21 cellular contexts compared by ENCODE assay signal in genomic region chr9:135889564-135890189, GRCh38. TPM values are rescaled to one million over a fixed set of nuclear protein-coding genes. Genes with fewer than 3 reads are reported as not detected.
DNase-seq lines count a peak whose midpoint lies in the region; ATAC-seq, FAIRE-seq and TF ChIP-seq lines count a peak whose summit lies in the region.
"Had no signal": no experiment of that assay in that cellular context is flagged by ENCODE, and none has a peak within 500 bp of the region (broad histone marks: within the 10 kb centered on the region; RNA-seq: fewer than 3 reads in every experiment).

No MANE protein-coding gene starts in this region.

- H3K27me3 Mint-ChIP-seq in T-helper 17 cell (no peaks in the 10 kb centered on the region), glutamatergic neuron (ENCODE audit: unreplicated experiment) (peaks cover 10% of the 10 kb centered on the region), progenitor cell of endocrine pancreas (no peaks in the 10 kb centered on the region)
- H3K27me3 Mint-ChIP-seq: activated CD8-positive, alpha-beta T cell treated with anti-CD3 and anti-CD28 coated beads for 36 hours had no signal

- H3K9me3 Mint-ChIP-seq in glutamatergic neuron (ENCODE audit: unreplicated experiment) (peaks cover 14% of the 10 kb centered on the region), progenitor cell of endocrine pancreas (ENCODE audit: low read depth) (no peaks in the 10 kb centered on the region)
- H3K9me3 Mint-ChIP-seq: activated CD8-positive, alpha-beta T cell treated with anti-CD3 and anti-CD28 coated beads for 36 hours; activated naive CD4-positive, alpha-beta T cell treated with anti-CD3 and anti-CD28 coated beads, Interleukin-2, amount 50 U/mL, for 72 hours had no signal

- H3K36me3 Mint-ChIP-seq in T-helper 17 cell (ENCODE audit: low read depth) = no peaks in the 10 kb centered on the region
- H3K36me3 Mint-ChIP-seq in glutamatergic neuron (ENCODE audit: unreplicated experiment) = no peaks in the 10 kb centered on the region
- no peaks in the 10 kb centered on the region for H3K36me3 Mint-ChIP-seq in progenitor cell of endocrine pancreas (ENCODE audit: insufficient read depth)

- H3K9me3 ChIP-seq in T-helper 17 cell (ENCODE audit: control insufficient read depth, low read length, poor library complexity, severe bottlenecking) (no peaks in the 10 kb centered on the region), kidney (ENCODE audit: control insufficient read depth in 1 of 2, low read length in 2 of 2) (no peaks in the 10 kb centered on the region)
- H3K9me3 ChIP-seq: gastrocnemius medialis, left ventricle myocardium inferior, psoas muscle had no signal

- TF ChIP-seq CTCF in glutamatergic neuron (IDR thresholded peaks at IDR 0.05; ENCODE audit: partially characterized antibody, unreplicated experiment) (no peak), progenitor cell of endocrine pancreas (IDR thresholded peaks at IDR 0.05; ENCODE audit: unreplicated experiment) (no peak), kidney (IDR thresholded peaks at IDR 0.05; ENCODE audit: borderline replicate concordance, extremely low read depth, insufficient read depth) (no peak)

- H3K27ac Mint-ChIP-seq in T-helper 17 cell = peak overlapping the region; percentile 34
- peak overlapping the region; percentile 59 for H3K27ac Mint-ChIP-seq in glutamatergic neuron (ENCODE audit: unreplicated experiment)
- H3K27ac Mint-ChIP-seq in progenitor cell of endocrine pancreas = peak overlapping the region; percentile 84
- H3K27ac Mint-ChIP-seq: activated CD8-positive, alpha-beta T cell treated with anti-CD3 and anti-CD28 coated beads for 36 hours had no signal

- no peak for FAIRE-seq in kidney (lab: Jason Lieb, UNC)
- FAIRE-seq: GM12891 had no signal

- DNase-seq in H7 = peak; percentile 68
- no peak for DNase-seq in T-helper 17 cell
- DNase-seq in glutamatergic neuron = no peak
- no peak for DNase-seq in progenitor cell of endocrine pancreas (ENCODE audit: low spot score, unreplicated experiment)
- no peak for DNase-seq in kidney
- DNase-seq in stimulated activated CD4-positive, alpha-beta T cell treated with anti-CD3 and anti-CD28 coated beads, Interleukin-12 subunit alpha, Interleukin-12 subunit beta, amount 100 ng/mL, for 4 hours = no peak
- no peak for DNase-seq in NCI-H226
- DNase-seq: activated CD8-positive, alpha-beta T cell treated with anti-CD3 and anti-CD28 coated beads for 36 hours; activated T-cell treated with anti-CD3 and anti-CD28 coated beads, Interleukin-2, amount 50 U/mL, for 48 hours; brain microvascular endothelial cell; gastrocnemius medialis; left ventricle myocardium inferior; NCI-H1694 treated with DMSO at 0.1 percent for 48 hours; psoas muscle; SHP77 treated with DMSO at 0.1 percent for 48 hours; stimulated activated CD4-positive, alpha-beta T cell treated with anti-CD3 and anti-CD28 coated beads, Interleukin-4, amount 100 ng/mL, for 4 hours; T-helper 1 cell had no signal

- no peak overlapping the region for H3K4me3 ChIP-seq in H7 (ENCODE audit: insufficient read depth, low read depth, low read length)
- no peak overlapping the region for H3K4me3 ChIP-seq in kidney (ENCODE audit: low read length in 2 of 2)
- H3K4me3 ChIP-seq: gastrocnemius medialis, left ventricle myocardium inferior, psoas muscle, skin epidermis had no signal

- no peaks in the 10 kb centered on the region for H3K36me3 ChIP-seq in H7 (replicated peaks; ENCODE audit: control insufficient read depth, insufficient read depth, low read length)
- no peaks in the 10 kb centered on the region for H3K36me3 ChIP-seq in kidney (ENCODE audit: control insufficient read depth in 1 of 2, insufficient read depth in 2 of 2, low read length in 2 of 2)
- H3K36me3 ChIP-seq: BE2C, brain microvascular endothelial cell, gastrocnemius medialis, left ventricle myocardium inferior had no signal

- H3K4me1 Mint-ChIP-seq in T-helper 17 cell = peaks cover 61% of the 10 kb centered on the region
- peaks cover 77% of the 10 kb centered on the region for H3K4me1 Mint-ChIP-seq in glutamatergic neuron (ENCODE audit: low read depth, unreplicated experiment)
- peaks cover 64% of the 10 kb centered on the region for H3K4me1 Mint-ChIP-seq in progenitor cell of endocrine pancreas (ENCODE audit: low read depth)

- ATAC-seq in T-helper 17 cell = no peak
- ATAC-seq: activated CD8-positive, alpha-beta T cell treated with anti-CD3 and anti-CD28 coated beads for 36 hours; activated naive CD4-positive, alpha-beta T cell treated with anti-CD3 and anti-CD28 coated beads, Interleukin-2, amount 50 U/mL, for 72 hours; gastrocnemius medialis; psoas muscle had no signal

- no peak overlapping the region for H3K9ac ChIP-seq in kidney (ENCODE audit: low read length in 2 of 2)

- H3K4me1 ChIP-seq in kidney (ENCODE audit: control insufficient read depth in 1 of 2, insufficient read depth in 1 of 2, low read depth in 1 of 2, low read length in 2 of 2) = peaks cover 0 to 7% of the 10 kb centered on the region in 2 donors

- H3K27me3 ChIP-seq in H7 (ENCODE audit: control insufficient read depth, insufficient read depth, low read length) = no peaks in the 10 kb centered on the region
- H3K27me3 ChIP-seq: BE2C, brain microvascular endothelial cell, gastrocnemius medialis had no signal

- no peak overlapping the region for H3K27ac ChIP-seq in kidney (ENCODE audit: low read depth in 2 of 2, low read length in 2 of 2)
- H3K27ac ChIP-seq: brain microvascular endothelial cell, gastrocnemius medialis, left ventricle myocardium inferior, psoas muscle had no signal

- intact Hi-C loops in kidney (cut with DNase I) = no loop called here

- H3K4me3 Mint-ChIP-seq in T-helper 17 cell (peak overlapping the region; percentile 19), glutamatergic neuron (ENCODE audit: unreplicated experiment) (peak overlapping the region; percentile 41), progenitor cell of endocrine pancreas (ENCODE audit: low read depth) (no peak overlapping the region)
- H3K4me3 Mint-ChIP-seq: activated CD8-positive, alpha-beta T cell treated with anti-CD3 and anti-CD28 coated beads for 36 hours had no signal

RNA-seq across cellular contexts. Expression of gene CAMSAP1, which starts 17.7 kb away (rescaled TPM):
- 26.3 and 34.6 TPM in 2 replicates for total RNA-seq in H7 (2014; rRNA removed; shearing (Covaris generic))
- total RNA-seq in T-helper 17 cell = 10 to 100 TPM; 32.6 to 39.3 TPM
- total RNA-seq in glutamatergic neuron (ENCODE audit: unreplicated experiment) = 150 TPM
- total RNA-seq in progenitor cell of endocrine pancreas = 80.6 and 82.2 TPM in 2 replicates
- total RNA-seq in kidney = 38.6 TPM
- 3.3 TPM for polyA plus RNA-seq in kidney (ENCODE audit: insufficient read depth, low read depth, low replicate concordance)

Comparison
In these comparisons a context has a peak if more than half of its experiments do, and no peak if none do; other contexts are left out.
1. H3K27ac Mint-ChIP-seq: peak in every context shown above with its lines; median percentile 84 in progenitor cell of endocrine pancreas; 59 in glutamatergic neuron; 34 in T-helper 17 cell.